29 cellular contexts compared by ENCODE assay signal in genomic region chr16:3155972-3156371, GRCh38. TPM values are rescaled to one million over a fixed set of nuclear protein-coding genes. Genes with fewer than 3 reads are reported as not detected.
"Had no signal": no experiment of that assay in that cellular context is flagged by ENCODE, and none has a peak within 500 bp of the region (broad histone marks: within the 10 kb centered on the region; RNA-seq: fewer than 3 reads in every experiment).

No MANE protein-coding gene starts in this region.

- H3K4me3 Mint-ChIP-seq: activated CD4-positive, alpha-beta memory T cell treated with anti-CD3 and anti-CD28 coated beads for 36 hours; activated CD4-positive, alpha-beta T cell treated with anti-CD3 and anti-CD28 coated beads for 36 hours; activated naive CD4-positive, alpha-beta T cell treated with anti-CD3 and anti-CD28 coated beads, Interleukin-2, amount 10 ng/mL, durations not matched to agents 7 days and 5 days; activated naive CD8-positive, alpha-beta T cell had no signal

- H3K27ac Mint-ChIP-seq: activated CD4-positive, alpha-beta memory T cell treated with anti-CD3 and anti-CD28 coated beads for 36 hours; activated CD4-positive, alpha-beta T cell treated with anti-CD3 and anti-CD28 coated beads for 36 hours; activated CD4-positive, alpha-beta T cell treated with anti-CD3 and anti-CD28 coated beads, Interleukin-2, amount 10 ng/mL, durations not matched to agents 7 days and 5 days; activated naive CD4-positive, alpha-beta T cell treated with anti-CD3 and anti-CD28 coated beads, Interleukin-2, amount 10 ng/mL, durations not matched to agents 7 days and 5 days; activated naive CD8-positive, alpha-beta T cell had no signal

- ATAC-seq: activated CD4-positive, alpha-beta T cell treated with anti-CD3 and anti-CD28 coated beads for 36 hours; activated naive CD8-positive, alpha-beta T cell treated with anti-CD3 and anti-CD28 coated beads, Interleukin-2, amount 50 U/mL, for 24 hours; Panc1; SK-N-SH treated with all-trans-retinoic acid at 6 μM for 48 hours; T-cell had no signal

- DNase-seq: activated CD4-positive, alpha-beta memory T cell treated with anti-CD3 and anti-CD28 coated beads for 36 hours; activated CD4-positive, alpha-beta T cell treated with anti-CD3 and anti-CD28 coated beads for 36 hours; activated CD4-positive, alpha-beta T cell treated with anti-CD3 and anti-CD28 coated beads, Interleukin-2, amount 10 ng/mL, durations not matched to agents 7 days and 5 days; activated CD8-positive, alpha-beta memory T cell treated with anti-CD3 and anti-CD28 coated beads, Interleukin-2, amount 50 U/mL, for 4 hours; activated effector memory CD4-positive, alpha-beta T cell treated with Interleukin-2 at 50 U/mL for 16 hours; activated naive CD4-positive, alpha-beta T cell treated with anti-CD3 and anti-CD28 coated beads, Interleukin-2, amount 10 ng/mL, durations not matched to agents 7 days and 5 days; activated naive CD8-positive, alpha-beta T cell treated with anti-CD3 and anti-CD28 coated beads, Interleukin-2, amount 50 U/mL, for 24 hours; activated T-cell treated with anti-CD3 and anti-CD28 coated beads for 4 hours; activated T-cell treated with anti-CD3 and anti-CD28 coated beads, Interleukin-2, amount 50 U/mL, for 48 hours; anterior cingulate cortex; brain microvascular endothelial cell; central memory CD4-positive, alpha-beta T cell; NCI-H1048; NCI-H1436 treated with DMSO at 0.1 percent for 48 hours; NCI-H1694 treated with DMSO at 0.1 percent for 48 hours; NCI-H2029; NCI-H345; NCI-H524 treated with DMSO at 0.1 percent for 48 hours; SHP77; T-cell; T-helper 2 cell; T-helper 9 cell had no signal

- H3K27me3 ChIP-seq: brain microvascular endothelial cell had no signal

- H3K36me3 ChIP-seq: brain microvascular endothelial cell had no signal

- H3K36me3 Mint-ChIP-seq: activated naive CD8-positive, alpha-beta T cell; T-cell had no signal

- H3K27ac ChIP-seq: brain microvascular endothelial cell, VCaP had no signal

RNA-seq across cellular contexts. Expression of gene OR1F1, which starts 32.0 kb away (rescaled TPM):
- total RNA-seq: activated CD4-positive, alpha-beta memory T cell treated with anti-CD3 and anti-CD28 coated beads for 36 hours; activated CD4-positive, alpha-beta T cell treated with anti-CD3 and anti-CD28 coated beads for 36 hours; activated CD4-positive, alpha-beta T cell treated with anti-CD3 and anti-CD28 coated beads, Interleukin-2, amount 10 ng/mL, durations not matched to agents 7 days and 5 days; MCF 10A; T-cell had no signal

RNA-seq across cellular contexts. Expression of gene ZNF205, which starts 43.6 kb away (rescaled TPM):
- total RNA-seq: activated CD4-positive, alpha-beta T cell treated with anti-CD3 and anti-CD28 coated beads, Interleukin-2, amount 10 ng/mL, durations not matched to agents 7 days and 5 days had no signal

RNA-seq across cellular contexts. Expression of gene ZSCAN10, which starts 56.9 kb away (rescaled TPM):
- total RNA-seq: cerebellum, RPMI7951 had no signal
